10 cellular contexts compared by ENCODE assay signal in genomic region chr18:48622911-48623431, GRCh38.
DNase-seq lines count a peak whose midpoint lies in the region; ATAC-seq, FAIRE-seq and TF ChIP-seq lines count a peak whose summit lies in the region.
"Had no signal": no experiment of that assay in that cellular context is flagged by ENCODE, and none has a peak within 500 bp of the region (broad histone marks: within the 10 kb centered on the region; RNA-seq: fewer than 3 reads in every experiment).

No MANE protein-coding gene starts in this region.

- H3K27me3 ChIP-seq in ascending aorta: no peaks in the 10 kb centered on the region
- H3K27me3 ChIP-seq in keratinocyte (ENCODE audit: control insufficient read depth, extremely low read depth, insufficient read depth, low read length): no peaks in the 10 kb centered on the region
- no peaks in the 10 kb centered on the region for H3K27me3 ChIP-seq in upper lobe of left lung
- no peaks in the 10 kb centered on the region for H3K27me3 ChIP-seq in PC-3 (ENCODE audit: low read length)

- peaks cover 9 to 27% of the 10 kb centered on the region in 2 donors for H3K4me1 ChIP-seq in ascending aorta
- peaks cover 26% of the 10 kb centered on the region for H3K4me1 ChIP-seq in keratinocyte (ENCODE audit: control insufficient read depth, extremely low read depth, insufficient read depth, low read length)
- H3K4me1 ChIP-seq in upper lobe of left lung: peaks cover 0 to 4% (median 0%) of the 10 kb centered on the region in 4 donors
- H3K4me1 ChIP-seq in PC-3 (ENCODE audit: insufficient read depth, low read length): no peaks in the 10 kb centered on the region

- 70 to 72% methylated on average over 11 to 12 of the region's 13 CpGs for WGBS in upper lobe of left lung, 2 donors

- H3K79me2 ChIP-seq in keratinocyte (ENCODE audit: control insufficient read depth, insufficient read depth, low read length) (no peaks in the 10 kb centered on the region), PC-3 (ENCODE audit: low read length) (no peaks in the 10 kb centered on the region)

- peak overlapping the region; percentile 73 to 78 for H3K27ac ChIP-seq in ascending aorta
- peak overlapping the region; percentile 55 for H3K27ac ChIP-seq in keratinocyte (ENCODE audit: control insufficient read depth, insufficient read depth, low read length)
- H3K27ac ChIP-seq in upper lobe of left lung: peak overlapping the region; percentile 4 to 57 (median 36)
- no peak overlapping the region for H3K27ac ChIP-seq in PC-3 (ENCODE audit: low read length)

- H3K4me3 ChIP-seq in ascending aorta (no peak overlapping the region), keratinocyte (ENCODE audit: control insufficient read depth in 2 of 3, extremely low read depth in 1 of 3, insufficient read depth in 2 of 3, low read depth in 1 of 3, low read length in 3 of 3) (no peak overlapping the region), upper lobe of left lung (no peak overlapping the region), PC-3 (ENCODE audit: low read length) (no peak overlapping the region)

- H3F3A ChIP-seq in PC-3 (ENCODE audit: low read length, unreplicated experiment): no peaks in the 10 kb centered on the region

- no TSS peak for BruUV-seq in PC-3 (replicated peaks; lab: Mats Ljungman, UMichigan)

- intact Hi-C loops in ascending aorta (cut with DNase I): loop anchor here (5.0 kb wide), 2 partner anchors 61 to 136 kb away; no protein-coding TSS in a partner anchor
- intact Hi-C loops in PC-3 (cut with micrococcal nuclease): no loop called here

- H2AFZ ChIP-seq in keratinocyte (ENCODE audit: control insufficient read depth, low read length) (no peak overlapping the region), PC-3 (ENCODE audit: low read length) (no peak overlapping the region)

- H3K36me3 ChIP-seq in ascending aorta (peaks cover 19% of the 10 kb centered on the region in 2 donors), keratinocyte (ENCODE audit: control insufficient read depth in 2 of 2, extremely low read depth in 1 of 2, insufficient read depth in 2 of 2, low read length in 2 of 2) (peaks cover 0 to 6% of the 10 kb centered on the region in 2 experiments), upper lobe of left lung (peaks cover 0 to 23% (median 3%) of the 10 kb centered on the region in 4 donors), PC-3 (ENCODE audit: low read depth, low read length) (no peaks in the 10 kb centered on the region)

- H3K9ac ChIP-seq in keratinocyte (ENCODE audit: control insufficient read depth, extremely low read depth, insufficient read depth, low read length): peak overlapping the region; percentile 20
- no peak overlapping the region for H3K9ac ChIP-seq in PC-3 (ENCODE audit: low read length)

- POLR2A ChIA-PET in PC-3 (lab: Charles Lee; ENCODE audit: unreplicated experiment): no interaction called here

- TF ChIP-seq CTCF in ascending aorta (IDR thresholded peaks at IDR 0.05) (no peak), keratinocyte (optimal IDR thresholded peaks at IDR 0.05 in 1 of 3, IDR thresholded peaks at IDR 0.05 in 1 of 3, conservative IDR thresholded peaks at IDR 0.05 in 1 of 3; ENCODE audit: extremely low read depth in 1 of 3, insufficient read depth in 2 of 3, low read length in 3 of 3) (no peak), upper lobe of left lung (IDR thresholded peaks at IDR 0.05) (no peak), PC-3 (conservative IDR thresholded peaks at IDR 0.05; ENCODE audit: low read depth, low read length) (no peak)

- peak overlapping the region; percentile 40 for H3K4me2 ChIP-seq in keratinocyte (ENCODE audit: control insufficient read depth, extremely low read depth, insufficient read depth, low read depth, low read length)
- H3K4me2 ChIP-seq in PC-3 (ENCODE audit: low read length): no peak overlapping the region

- no peaks in the 10 kb centered on the region for H3K9me2 ChIP-seq in PC-3 (replicated peaks; ENCODE audit: low read length)

- ATAC-seq in upper lobe of left lung (ENCODE audit: low FRiP score in 2 of 2): peak in 1 of 2 donors; percentile 45
- no peak for ATAC-seq in PC-3
- no peak for ATAC-seq in GM18498 (IDR thresholded peaks at IDR 0.05; ENCODE audit: unreplicated experiment)
- ATAC-seq: T-helper 17 cell had no signal

- H4K20me1 ChIP-seq in keratinocyte (ENCODE audit: control insufficient read depth, extremely low read depth, insufficient read depth, low read length) (no peaks in the 10 kb centered on the region), PC-3 (ENCODE audit: low read length) (no peaks in the 10 kb centered on the region)

- no peak for TF ChIP-seq EP300 in upper lobe of left lung (IDR thresholded peaks at IDR 0.05)

- CTCF ChIA-PET in PC-3 (lab: Charles Lee): no interaction called here

- dilution Hi-C loops in keratinocyte (cut with MboI; ENCODE audit: extremely low pct_ligation_motif_present, low sequenced_read_pairs): no loop called here

- no peaks in the 10 kb centered on the region for H3K9me1 ChIP-seq in keratinocyte (ENCODE audit: control insufficient read depth, extremely low read depth, insufficient read depth, low read length)

- DNase-seq in HCEC 1CT: peak; percentile 3
- DNase-seq in ascending aorta (ENCODE audit: low spot score in 2 of 2): peak in 1 of 2 donors; percentile 74
- DNase-seq in keratinocyte (ENCODE audit: low read depth, low spot score): peak; percentile 56
- no peak for DNase-seq in upper lobe of left lung
- DNase-seq in erythroblast (lab: John Stamatoyannopoulos, UW): no peak
- no peak for DNase-seq in PC-3
- no peak for DNase-seq in ecto neural progenitor cell (ENCODE audit: low spot score)
- DNase-seq: stimulated activated CD4-positive, alpha-beta T cell treated with anti-CD3 and anti-CD28 coated beads, Interleukin-1b, Interleukin-23, amount 100 ng/mL, for 48 hours; T-helper 17 cell had no signal

- peak; percentile 53 for FAIRE-seq in keratinocyte (lab: Jason Lieb, UNC)

- no peak for TF ChIP-seq POLR2A in upper lobe of left lung (IDR thresholded peaks at IDR 0.05)
- TF ChIP-seq POLR2A in erythroblast (IDR thresholded peaks at IDR 0.05; ENCODE audit: low read length): no peak

- H3K9me3 ChIP-seq in ascending aorta: no peaks in the 10 kb centered on the region
- H3K9me3 ChIP-seq in keratinocyte (ENCODE audit: control insufficient read depth, low read depth, low read length): no peaks in the 10 kb centered on the region
- H3K9me3 ChIP-seq in upper lobe of left lung: no peaks in the 10 kb centered on the region
- no peaks in the 10 kb centered on the region for H3K9me3 ChIP-seq in PC-3 (ENCODE audit: low read length)

Comparison
In these comparisons a context has a peak if more than half of its experiments do, and no peak if none do; other contexts are left out.
1. DNase-seq: peak in HCEC 1CT (single experiment) and keratinocyte (single experiment); none in upper lobe of left lung (0 of 2), erythroblast (0 of 2), PC-3 (single experiment) and ecto neural progenitor cell (single experiment).